ENCODE assay signal across 8 cellular contexts in genomic region chr1:46878173-46878782, GRCh38.
DNase-seq lines count a peak whose midpoint lies in the region; ATAC-seq, FAIRE-seq and TF ChIP-seq lines count a peak whose summit lies in the region.
"Not testable (repeated sequence)": the region's sequence is repeated elsewhere in the genome, so short reads cannot be mapped to it uniquely, and the experiment has no call there.

No MANE protein-coding gene starts in this region.

- not testable (repeated sequence) for ATAC-seq in activated CD8-positive, alpha-beta T cell treated with anti-CD3 and anti-CD28 coated beads for 36 hours

- intact Hi-C loops in activated CD8-positive, alpha-beta T cell treated with anti-CD3 and anti-CD28 coated beads for 36 hours (cut with micrococcal nuclease); kidney (cut with DNase I): not testable (repeated sequence)

- POLR2A ChIA-PET in AG04450 (lab: Yijun Ruan, JAX); activated CD8-positive, alpha-beta T cell treated with anti-CD3 and anti-CD28 coated beads for 36 hours (lab: Charles Lee): not testable (repeated sequence)

- not testable (repeated sequence) for H3K27me3 ChIP-seq in AG04450 (ENCODE audit: control insufficient read depth, insufficient read depth, low read length); MM.1S (replicated peaks; ENCODE audit: insufficient read depth, low read length); OCI-LY3 (ENCODE audit: low read depth, low read length); endodermal cell (ENCODE audit: control insufficient read depth, insufficient read depth, low read length, poor library complexity, severe bottlenecking)

- CTCF ChIA-PET in AG04450 (lab: Charles Lee); activated CD8-positive, alpha-beta T cell treated with anti-CD3 and anti-CD28 coated beads for 36 hours (lab: Charles Lee): not testable (repeated sequence)

- DNase-seq in AG04450 (ENCODE audit: low read depth, low spot score); kidney: not testable (repeated sequence)
- peak; percentile 31 for DNase-seq in GM12865 (ENCODE audit: low read depth)
- DNase-seq in MM.1S: peak; percentile 38
- peak; percentile 47 for DNase-seq in activated CD8-positive, alpha-beta T cell treated with anti-CD3 and anti-CD28 coated beads for 36 hours
- DNase-seq in endodermal cell: peak; percentile 49
- DNase-seq in renal cortical epithelial cell (ENCODE audit: low read depth): peak; percentile 17

- TF ChIP-seq CTCF in AG04450 (IDR thresholded peaks at IDR 0.05; ENCODE audit: low read depth, low read length): peak; percentile 49
- TF ChIP-seq CTCF in GM12865 (IDR thresholded peaks at IDR 0.05; ENCODE audit: insufficient read depth, low read depth, low read length, missing control alignments): peak; percentile 45
- peak; percentile 34 for TF ChIP-seq CTCF in MM.1S (IDR thresholded peaks at IDR 0.05; ENCODE audit: low read length)
- TF ChIP-seq CTCF in OCI-LY3 (IDR thresholded peaks at IDR 0.05; ENCODE audit: low read depth, low read length): peak; percentile 19; the same call in 1 of the 2 replicates
- peak; percentile 74 for TF ChIP-seq CTCF in activated CD8-positive, alpha-beta T cell treated with anti-CD3 and anti-CD28 coated beads for 36 hours (IDR thresholded peaks at IDR 0.05)
- TF ChIP-seq CTCF in endodermal cell (conservative IDR thresholded peaks at IDR 0.05): peak; percentile 76
- TF ChIP-seq CTCF in kidney (IDR thresholded peaks at IDR 0.05; ENCODE audit: borderline replicate concordance, extremely low read depth, insufficient read depth): peak; percentile 56

- not testable (repeated sequence) for H3K4me1 Mint-ChIP-seq in activated CD8-positive, alpha-beta T cell treated with anti-CD3 and anti-CD28 coated beads for 36 hours (ENCODE audit: low read depth); endodermal cell

- not testable (repeated sequence) for H3K9ac ChIP-seq in MM.1S (ENCODE audit: low read length); OCI-LY3 (ENCODE audit: low read length); endodermal cell (ENCODE audit: extremely low read depth, low read length, poor library complexity, severe bottlenecking); kidney (ENCODE audit: low read length in 2 of 2)

- not testable (repeated sequence) for H3F3A ChIP-seq in MM.1S (ENCODE audit: insufficient read depth, low read length)

- H3K27me3 Mint-ChIP-seq in activated CD8-positive, alpha-beta T cell treated with anti-CD3 and anti-CD28 coated beads for 36 hours; endodermal cell (ENCODE audit: insufficient read depth): not testable (repeated sequence)

- not testable (repeated sequence) for H3K9me3 ChIP-seq in AG04450 (ENCODE audit: control insufficient read depth, insufficient read depth, low read length); MM.1S (replicated peaks; ENCODE audit: insufficient read depth, low read length); OCI-LY3 (ENCODE audit: insufficient read depth, low read length); endodermal cell (ENCODE audit: control insufficient read depth, low read length); kidney (ENCODE audit: control insufficient read depth in 1 of 2, low read length in 2 of 2)

- 0% methylated on average over 1 of the region's 3 CpGs; no CpG with 5 or more reads in 1 of the 2 experiments for WGBS in endodermal cell (ENCODE audit: insufficient coverage in 1 of 2, insufficient read length in 1 of 2), 2 experiments

- not testable (repeated sequence) for H4K20me1 ChIP-seq in MM.1S (ENCODE audit: insufficient read depth, low read length); OCI-LY3 (ENCODE audit: insufficient read depth, low read length)

- not testable (repeated sequence) for H3K27ac Mint-ChIP-seq in activated CD8-positive, alpha-beta T cell treated with anti-CD3 and anti-CD28 coated beads for 36 hours; endodermal cell

- H3K36me3 ChIP-seq in MM.1S (replicated peaks; ENCODE audit: insufficient read depth, low read length); OCI-LY3 (replicated peaks; ENCODE audit: low read depth, low read length); endodermal cell (ENCODE audit: control insufficient read depth, insufficient read depth, low read length); kidney (ENCODE audit: control insufficient read depth in 1 of 2, insufficient read depth in 2 of 2, low read length in 2 of 2): not testable (repeated sequence)

- not testable (repeated sequence) for H3K4me2 ChIP-seq in MM.1S (ENCODE audit: low read depth, low read length); OCI-LY3 (ENCODE audit: low read length)

- H2AFZ ChIP-seq in MM.1S (ENCODE audit: low read length); OCI-LY3 (ENCODE audit: low read depth, low read length): not testable (repeated sequence)

- H3K9me3 Mint-ChIP-seq in activated CD8-positive, alpha-beta T cell treated with anti-CD3 and anti-CD28 coated beads for 36 hours; endodermal cell: not testable (repeated sequence)

- H3K9me2 ChIP-seq in MM.1S (replicated peaks; ENCODE audit: insufficient read depth, low read length): not testable (repeated sequence)

- not testable (repeated sequence) for H3K4me3 ChIP-seq in AG04450 (ENCODE audit: low read depth, low read length); GM12865 (ENCODE audit: low read depth, low read length); MM.1S (ENCODE audit: low read length); OCI-LY3 (ENCODE audit: low read length); endodermal cell (ENCODE audit: low read length); kidney (ENCODE audit: low read length in 2 of 2)

- not testable (repeated sequence) for H3K79me2 ChIP-seq in MM.1S (ENCODE audit: low read length); OCI-LY3 (ENCODE audit: low read length)

- not testable (repeated sequence) for H3K36me3 Mint-ChIP-seq in activated CD8-positive, alpha-beta T cell treated with anti-CD3 and anti-CD28 coated beads for 36 hours (ENCODE audit: low read depth); endodermal cell (ENCODE audit: low read depth)

- peak; percentile 96 for FAIRE-seq in kidney (lab: Jason Lieb, UNC)

- H3K4me3 Mint-ChIP-seq in activated CD8-positive, alpha-beta T cell treated with anti-CD3 and anti-CD28 coated beads for 36 hours; endodermal cell: not testable (repeated sequence)

- H3K27ac ChIP-seq in AG04450 (ENCODE audit: low read depth, low read length); MM.1S (ENCODE audit: low read length); OCI-LY3 (ENCODE audit: low read length); endodermal cell (ENCODE audit: low read depth, low read length); kidney (ENCODE audit: low read depth in 2 of 2, low read length in 2 of 2): not testable (repeated sequence)

- H3K4me1 ChIP-seq in MM.1S (ENCODE audit: low read length); OCI-LY3 (ENCODE audit: low read length); endodermal cell (ENCODE audit: control insufficient read depth, insufficient read depth, low read length); kidney (ENCODE audit: control insufficient read depth in 1 of 2, insufficient read depth in 1 of 2, low read depth in 1 of 2, low read length in 2 of 2): not testable (repeated sequence)

Comparison
In these comparisons a context has a peak if more than half of its experiments do, and no peak if none do; other contexts are left out.
1. CTCF ChIP-seq: peak in every context shown above with its lines; median percentile 76 in endodermal cell; 74 in activated CD8-positive, alpha-beta T cell treated with anti-CD3 and anti-CD28 coated beads for 36 hours; 56 in kidney; 49 in AG04450; 45 in GM12865; 34 in MM.1S; 19 in OCI-LY3.